8 cellular contexts compared by ENCODE assay signal in the genomic region with DNA sequence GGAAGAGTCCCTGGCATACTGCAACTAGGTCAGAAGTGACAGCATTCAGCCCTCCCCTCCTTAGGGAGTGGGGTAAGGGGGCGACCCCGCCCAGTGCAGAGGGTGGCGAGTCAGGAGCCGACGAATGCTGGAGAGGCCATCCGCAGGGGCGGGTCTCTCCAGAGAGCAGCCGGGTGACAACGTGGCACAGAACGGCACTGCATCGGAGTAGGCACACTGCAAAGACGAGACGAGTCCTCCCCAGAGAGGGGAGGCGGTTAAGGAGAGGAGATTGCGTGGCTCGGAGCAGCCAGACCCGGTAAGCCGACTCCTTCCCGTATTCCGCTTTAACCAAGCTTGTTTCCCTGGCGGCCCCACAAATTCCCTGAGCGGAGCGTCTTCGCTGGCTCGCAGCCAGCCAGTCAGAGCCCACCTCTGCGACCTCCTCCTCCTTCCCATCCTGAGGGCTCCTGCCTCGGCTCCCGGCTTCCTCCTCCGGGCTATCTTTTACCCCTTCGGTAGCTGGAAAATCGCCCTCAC. TPM values are rescaled to one million over a fixed set of nuclear protein-coding genes. Genes with fewer than 3 reads are reported as not detected.
DNase-seq lines count a peak whose midpoint lies in the region; ATAC-seq and TF ChIP-seq lines count a peak whose summit lies in the region.

No MANE protein-coding gene starts in this region.

- peaks cover 7 to 20% (median 12%) of the 10 kb centered on the region in 4 donors for H3K4me1 Mint-ChIP-seq in CD4-positive, alpha-beta memory T cell
- H3K4me1 Mint-ChIP-seq in endodermal cell (peaks cover 8% of the 10 kb centered on the region), naive B cell (peaks cover 4 to 14% (median 13%) of the 10 kb centered on the region in 3 donors)

- no peaks in the 10 kb centered on the region for H3K9me3 Mint-ChIP-seq in CD4-positive, alpha-beta memory T cell
- H3K9me3 Mint-ChIP-seq in endodermal cell (no peaks in the 10 kb centered on the region), naive B cell (no peaks in the 10 kb centered on the region)

- no peaks in the 10 kb centered on the region for H3K9me2 ChIP-seq in PC-9 (ENCODE audit: insufficient read depth)

- CTCF ChIA-PET in CD4-positive, alpha-beta memory T cell (lab: Charles Lee; ENCODE audit: partially characterized antibody), result interaction anchor here (0.6 to 2.5 kb wide), 4 partner anchors 9 to 75 kb away, joined by 3 to 30 read pairs (median 3); no protein-coding TSS in a partner anchor
- CTCF ChIA-PET in PC-9 (lab: Charles Lee), result no interaction called here

- H3K4me3 ChIP-seq in CD4-positive, alpha-beta memory T cell (ENCODE audit: low read length in 2 of 2), result no peak overlapping the region
- peak overlapping the region; percentile 87 for H3K4me3 ChIP-seq in endodermal cell (ENCODE audit: low read length)
- H3K4me3 ChIP-seq in PC-9, result no peak overlapping the region

- H3K27me3 Mint-ChIP-seq in CD4-positive, alpha-beta memory T cell, result peaks cover 6 to 9% of the 10 kb centered on the region in 2 donors
- H3K27me3 Mint-ChIP-seq in endodermal cell (ENCODE audit: insufficient read depth) (peaks cover 32% of the 10 kb centered on the region), naive B cell (peaks cover 13 to 34% (median 23%) of the 10 kb centered on the region in 3 donors)

- H3K27ac Mint-ChIP-seq in CD4-positive, alpha-beta memory T cell, result no peak overlapping the region
- H3K27ac Mint-ChIP-seq in endodermal cell, result peak overlapping the region; percentile 92
- no peak overlapping the region for H3K27ac Mint-ChIP-seq in naive B cell

- ATAC-seq in naive B cell (ENCODE audit: low read depth in 2 of 2) (no peak), HG03159 (IDR thresholded peaks at IDR 0.05; ENCODE audit: unreplicated experiment) (no peak)

- H3K4me3 Mint-ChIP-seq in CD4-positive, alpha-beta memory T cell, result peak overlapping the region; percentile 55 to 83 (median 70)
- peak overlapping the region; percentile 80 for H3K4me3 Mint-ChIP-seq in endodermal cell
- peak overlapping the region in 5 of 8 donors; percentile 13 to 64 (median 46) for H3K4me3 Mint-ChIP-seq in naive B cell

- no peak overlapping the region for H2AFZ ChIP-seq in PC-9

- POLR2A ChIA-PET in CD4-positive, alpha-beta memory T cell (lab: Charles Lee; ENCODE audit: partially characterized antibody), result no interaction called here
- POLR2A ChIA-PET in PC-9 (lab: Charles Lee; ENCODE audit: unreplicated experiment), result no interaction called here

- no peaks in the 10 kb centered on the region for H3F3A ChIP-seq in PC-9 (ENCODE audit: insufficient read depth, low read depth)

- H3K9me3 ChIP-seq in CD4-positive, alpha-beta memory T cell (ENCODE audit: control insufficient read depth in 1 of 2, low read length in 2 of 2), result no peaks in the 10 kb centered on the region
- no peaks in the 10 kb centered on the region for H3K9me3 ChIP-seq in endodermal cell (ENCODE audit: control insufficient read depth, low read length)
- H3K9me3 ChIP-seq in PC-9 (ENCODE audit: insufficient read depth, low read depth), result no peaks in the 10 kb centered on the region

- no peaks in the 10 kb centered on the region for H3K27me3 ChIP-seq in CD4-positive, alpha-beta memory T cell (ENCODE audit: insufficient read depth, low read length)
- H3K27me3 ChIP-seq in endodermal cell (ENCODE audit: control insufficient read depth, insufficient read depth, low read length, poor library complexity, severe bottlenecking) (no peaks in the 10 kb centered on the region), PC-9 (ENCODE audit: insufficient read depth, low read depth) (no peaks in the 10 kb centered on the region)

- no peak for TF ChIP-seq CTCF in endodermal cell (conservative IDR thresholded peaks at IDR 0.05)
- TF ChIP-seq CTCF in PC-9 (conservative IDR thresholded peaks at IDR 0.05), result no peak

- H3K27ac ChIP-seq in CD4-positive, alpha-beta memory T cell (ENCODE audit: low read depth, low read length), result no peak overlapping the region
- H3K27ac ChIP-seq in endodermal cell (ENCODE audit: low read depth, low read length), result no peak overlapping the region
- no peak overlapping the region for H3K27ac ChIP-seq in PC-9

- no peaks in the 10 kb centered on the region for H3K36me3 ChIP-seq in CD4-positive, alpha-beta memory T cell (ENCODE audit: insufficient read depth, low read length)
- H3K36me3 ChIP-seq in endodermal cell (ENCODE audit: control insufficient read depth, insufficient read depth, low read length), result no peaks in the 10 kb centered on the region
- no peaks in the 10 kb centered on the region for H3K36me3 ChIP-seq in PC-9 (ENCODE audit: low read depth)

- H3K4me2 ChIP-seq in PC-9, result no peak overlapping the region

- 0% methylated on average over 4 to 31 of the region's 31 CpGs for WGBS in endodermal cell (ENCODE audit: insufficient coverage in 1 of 2, insufficient read length in 1 of 2), 2 experiments

- H3K4me1 ChIP-seq in CD4-positive, alpha-beta memory T cell (ENCODE audit: insufficient read depth, low read length), result peaks cover 4% of the 10 kb centered on the region
- H3K4me1 ChIP-seq in endodermal cell (ENCODE audit: control insufficient read depth, insufficient read depth, low read length) (no peaks in the 10 kb centered on the region), PC-9 (replicated peaks; ENCODE audit: insufficient read depth) (no peaks in the 10 kb centered on the region)

- no peaks in the 10 kb centered on the region for H4K20me1 ChIP-seq in PC-9 (ENCODE audit: insufficient read depth)

- DNase-seq in CD4-positive, alpha-beta memory T cell, result no peak
- DNase-seq in NCI-H524 (lab: John Stamatoyannopoulos, UW) (peak; percentile 45 to 77), endodermal cell (peak; percentile 86), naive B cell (no peak), NCI-H2227 (lab: John Stamatoyannopoulos, UW; ENCODE audit: unreplicated experiment) (no peak), NCI-H2196 treated with DMSO at 0.1 percent for 48 hours (lab: John Stamatoyannopoulos, UW; ENCODE audit: unreplicated experiment) (no peak), PC-9 (no peak)

- no peaks in the 10 kb centered on the region for H3K36me3 Mint-ChIP-seq in CD4-positive, alpha-beta memory T cell
- H3K36me3 Mint-ChIP-seq in endodermal cell (ENCODE audit: low read depth), result peaks cover 3% of the 10 kb centered on the region
- no peaks in the 10 kb centered on the region for H3K36me3 Mint-ChIP-seq in naive B cell

- no peaks in the 10 kb centered on the region for H3K79me2 ChIP-seq in PC-9 (ENCODE audit: low read depth)

- intact Hi-C loops in CD4-positive, alpha-beta memory T cell (cut with micrococcal nuclease), result loop anchor here (2.0 to 10.0 kb wide), 2 partner anchors 20 to 150 kb away; no protein-coding TSS in a partner anchor
- intact Hi-C loops in PC-9 (cut with micrococcal nuclease; ENCODE audit: unreplicated experiment), result no loop called here

- no TSS peak for BruUV-seq in PC-9 (replicated peaks; lab: Mats Ljungman, UMichigan)

- peak overlapping the region; percentile 88 for H3K9ac ChIP-seq in endodermal cell (ENCODE audit: extremely low read depth, low read length, poor library complexity, severe bottlenecking)

RNA-seq across cellular contexts. Expression of a gene that starts 54.9 kb away (rescaled TPM):
- total RNA-seq in CD4-positive, alpha-beta memory T cell, result 10 to 100 TPM; 14.5 to 16.2 TPM
- under 1 TPM in 1 of 2 donors, not detected in 1; 0.26 TPM for polyA plus RNA-seq in CD4-positive, alpha-beta memory T cell
- total RNA-seq in endodermal cell (100 to 1,000 TPM; 168 to 247 TPM), PC-9 (2021) (0.20 and 0.46 TPM in 2 replicates)
- polyA plus RNA-seq in endodermal cell (2013, experiment 1 of 2), result 242 TPM
- 251 TPM for polyA plus RNA-seq in endodermal cell (2013, experiment 2 of 2)
- under 1 TPM in 1 of 6 donors, not detected in 5; 0.25 TPM for polyA plus RNA-seq in naive B cell (ENCODE audit: low read depth in 6 of 6)

Comparison
In these comparisons a context has a peak if more than half of its experiments do, and no peak if none do; other contexts are left out.
1. DNase-seq: peak in NCI-H524 (2 of 2) and endodermal cell (single experiment); none in CD4-positive, alpha-beta memory T cell (0 of 5), naive B cell (single experiment), NCI-H2227 (single experiment), NCI-H2196 treated with DMSO at 0.1 percent for 48 hours (single experiment) and PC-9 (0 of 2).
2. RNA of a gene that starts 54.9 kb away (total RNA-seq): 168 to 247 TPM in endodermal cell and 14.5 to 16.2 TPM in CD4-positive, alpha-beta memory T cell; 0.20 to 0.46 TPM in PC-9; every median in the first group is over 10 times any median in the second.
3. Peak in every context shown above with its lines, with median percentiles within 50 percentile points of each other: H3K4me3 Mint-ChIP-seq.